22 cellular contexts compared by ENCODE assay signal in the genomic region with DNA sequence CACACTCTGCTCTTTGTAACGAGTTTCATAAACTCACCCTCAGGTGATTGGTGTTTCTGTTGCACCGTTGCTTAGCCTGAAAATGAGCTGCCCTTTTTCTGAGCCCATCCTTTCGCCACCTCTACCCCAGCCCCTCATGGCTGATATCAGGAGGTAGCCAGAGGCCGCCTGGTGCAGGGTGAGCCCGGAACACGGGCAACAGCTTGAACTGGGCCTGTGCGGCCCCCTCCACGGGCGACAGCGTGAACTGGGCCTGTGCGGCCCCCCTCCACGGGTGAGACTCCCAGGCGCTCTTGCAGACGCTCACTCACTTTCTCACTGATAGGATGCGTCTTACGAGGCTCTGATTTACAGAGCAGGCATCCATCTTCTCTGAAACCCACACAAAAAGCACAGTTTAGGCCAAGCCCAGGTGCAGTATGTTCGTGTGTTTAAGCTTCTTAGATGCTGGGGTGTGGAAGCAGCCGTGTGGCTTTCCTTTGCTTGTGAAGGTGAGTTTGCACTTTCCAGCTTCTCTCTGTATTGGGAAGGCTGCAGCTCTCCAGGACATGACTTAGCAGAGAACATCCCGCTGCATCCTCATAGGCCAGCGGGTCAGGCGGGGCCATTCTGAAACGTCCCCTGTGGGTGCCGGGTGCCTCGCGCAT.
DNase-seq lines count a peak whose midpoint lies in the region; ATAC-seq and TF ChIP-seq lines count a peak whose summit lies in the region.
"Had no signal": no experiment of that assay in that cellular context is flagged by ENCODE, and none has a peak within 500 bp of the region (broad histone marks: within the 10 kb centered on the region; RNA-seq: fewer than 3 reads in every experiment).

No MANE protein-coding gene starts in this region.

- peak overlapping the region; percentile 46 for H3K27ac ChIP-seq in BLaER1
- H3K27ac ChIP-seq in CD4-positive, alpha-beta T cell (ENCODE audit: low read depth, low read length) = no peak overlapping the region
- H3K27ac ChIP-seq: adrenal gland, hepatocyte, thoracic aorta had no signal

- CTCF ChIA-PET in CD4-positive, alpha-beta T cell (lab: Charles Lee) = no interaction called here

- no peaks in the 10 kb centered on the region for H3K27me3 Mint-ChIP-seq in CD4-positive, alpha-beta T cell
- H3K27me3 Mint-ChIP-seq in activated naive CD8-positive, alpha-beta T cell treated with anti-CD3 and anti-CD28 coated beads, Interleukin-2, amount 50 U/mL, for 24 hours = no peaks in the 10 kb centered on the region
- H3K27me3 Mint-ChIP-seq in nephron progenitor cell (ENCODE audit: low read depth, poor library complexity) = peaks cover 3% of the 10 kb centered on the region

- peaks cover 18% of the 10 kb centered on the region for H3K36me3 Mint-ChIP-seq in CD4-positive, alpha-beta T cell (ENCODE audit: low read depth)
- H3K36me3 Mint-ChIP-seq in activated naive CD8-positive, alpha-beta T cell treated with anti-CD3 and anti-CD28 coated beads, Interleukin-2, amount 50 U/mL, for 24 hours (ENCODE audit: low read depth) = peaks cover 12% of the 10 kb centered on the region
- peaks cover 8% of the 10 kb centered on the region for H3K36me3 Mint-ChIP-seq in nephron progenitor cell (ENCODE audit: low read depth)
- H3K36me3 Mint-ChIP-seq: mesothelial cell of epicardium had no signal

- no peak for DNase-seq in CD4-positive, alpha-beta T cell
- no peak for DNase-seq in activated naive CD8-positive, alpha-beta T cell treated with anti-CD3 and anti-CD28 coated beads, Interleukin-2, amount 50 U/mL, for 24 hours
- DNase-seq in nephron progenitor cell = no peak
- DNase-seq in NCI-H69 (lab: John Stamatoyannopoulos, UW) = no peak
- DNase-seq: activated CD4-positive, alpha-beta T cell treated with anti-CD3 and anti-CD28 coated beads for 1 hour; AML-193; effector memory CD4-positive, alpha-beta T cell; HFFc6; MG63; NCI-H1694 treated with DMSO at 0.1 percent for 48 hours; NCI-H446 treated with DMSO at 0.1 percent for 48 hours; occipital lobe; SHP77 treated with DMSO at 0.1 percent for 48 hours; stimulated activated CD4-positive, alpha-beta T cell treated with anti-CD3 and anti-CD28 coated beads, Interleukin-4, amount 100 ng/mL, for 24 hours; T-helper 9 cell had no signal

- no peaks in the 10 kb centered on the region for H3K9me3 Mint-ChIP-seq in CD4-positive, alpha-beta T cell
- no peaks in the 10 kb centered on the region for H3K9me3 Mint-ChIP-seq in activated naive CD8-positive, alpha-beta T cell treated with anti-CD3 and anti-CD28 coated beads, Interleukin-2, amount 50 U/mL, for 24 hours
- peaks cover 4% of the 10 kb centered on the region for H3K9me3 Mint-ChIP-seq in nephron progenitor cell
- H3K9me3 Mint-ChIP-seq: mesothelial cell of epicardium had no signal

- peaks cover 78% of the 10 kb centered on the region for H3K4me1 ChIP-seq in BLaER1
- H3K4me1 ChIP-seq: adrenal gland had no signal

- peak overlapping the region; percentile 55; the same call in 1 of the 2 replicates for H3K9ac ChIP-seq in BLaER1

- POLR2A ChIA-PET in CD4-positive, alpha-beta T cell (lab: Charles Lee) = no interaction called here

- intact Hi-C loops in CD4-positive, alpha-beta T cell (cut with DNase I, micrococcal nuclease) = no loop called here

- no peak for TF ChIP-seq CTCF in CD4-positive, alpha-beta T cell (IDR thresholded peaks at IDR 0.05)
- no peak for TF ChIP-seq CTCF in nephron progenitor cell (IDR thresholded peaks at IDR 0.05)

- no peak overlapping the region for H3K4me3 Mint-ChIP-seq in CD4-positive, alpha-beta T cell
- no peak overlapping the region for H3K4me3 Mint-ChIP-seq in activated naive CD8-positive, alpha-beta T cell treated with anti-CD3 and anti-CD28 coated beads, Interleukin-2, amount 50 U/mL, for 24 hours
- H3K4me3 Mint-ChIP-seq in nephron progenitor cell = no peak overlapping the region
- H3K4me3 Mint-ChIP-seq: HFFc6, mesothelial cell of epicardium had no signal

- ATAC-seq in CD4-positive, alpha-beta T cell (ENCODE audit: poor library complexity) = no peak
- ATAC-seq in activated naive CD8-positive, alpha-beta T cell treated with anti-CD3 and anti-CD28 coated beads, Interleukin-2, amount 50 U/mL, for 24 hours = no peak
- ATAC-seq in HG03095 (IDR thresholded peaks at IDR 0.05; ENCODE audit: unreplicated experiment) (no peak), HG03571 (IDR thresholded peaks at IDR 0.05; ENCODE audit: unreplicated experiment) (no peak)

- peak overlapping the region; percentile 71 for H3K4me2 ChIP-seq in BLaER1
- H3K4me2 ChIP-seq: hepatocyte had no signal

- H3K27ac Mint-ChIP-seq in CD4-positive, alpha-beta T cell = peak overlapping the region; percentile 84
- peak overlapping the region; percentile 67 for H3K27ac Mint-ChIP-seq in activated naive CD8-positive, alpha-beta T cell treated with anti-CD3 and anti-CD28 coated beads, Interleukin-2, amount 50 U/mL, for 24 hours
- H3K27ac Mint-ChIP-seq in nephron progenitor cell = peak overlapping the region; percentile 64
- H3K27ac Mint-ChIP-seq: HFFc6, mesothelial cell of epicardium had no signal

- no peaks in the 10 kb centered on the region for H4K20me1 ChIP-seq in BLaER1

- H3K36me3 ChIP-seq in BLaER1 = peaks cover 18% of the 10 kb centered on the region; the same call in 1 of the 2 replicates
- H3K36me3 ChIP-seq: adrenal gland, MG63 had no signal

- H3K4me3 ChIP-seq in BLaER1 = no peak overlapping the region
- H3K4me3 ChIP-seq: adrenal gland, hepatocyte, MG63, thoracic aorta had no signal

- H3K4me1 Mint-ChIP-seq in CD4-positive, alpha-beta T cell (ENCODE audit: low read depth) = peaks cover 12% of the 10 kb centered on the region
- peaks cover 9% of the 10 kb centered on the region for H3K4me1 Mint-ChIP-seq in activated naive CD8-positive, alpha-beta T cell treated with anti-CD3 and anti-CD28 coated beads, Interleukin-2, amount 50 U/mL, for 24 hours
- H3K4me1 Mint-ChIP-seq in nephron progenitor cell = peaks cover 17% of the 10 kb centered on the region

- no peaks in the 10 kb centered on the region for H3K9me3 ChIP-seq in BLaER1
- H3K9me3 ChIP-seq in CD4-positive, alpha-beta T cell (ENCODE audit: control insufficient read depth, low read length) = no peaks in the 10 kb centered on the region
- H3K9me3 ChIP-seq: adrenal gland, MG63, thoracic aorta had no signal

- H3K27me3 ChIP-seq in BLaER1 = no peaks in the 10 kb centered on the region; the same call in 1 of the 2 replicates
- no peaks in the 10 kb centered on the region for H3K27me3 ChIP-seq in CD4-positive, alpha-beta T cell (ENCODE audit: control insufficient read depth, insufficient read depth, low read length)
- H3K27me3 ChIP-seq: adrenal gland, hepatocyte, MG63 had no signal
